In the genomic region with DNA sequence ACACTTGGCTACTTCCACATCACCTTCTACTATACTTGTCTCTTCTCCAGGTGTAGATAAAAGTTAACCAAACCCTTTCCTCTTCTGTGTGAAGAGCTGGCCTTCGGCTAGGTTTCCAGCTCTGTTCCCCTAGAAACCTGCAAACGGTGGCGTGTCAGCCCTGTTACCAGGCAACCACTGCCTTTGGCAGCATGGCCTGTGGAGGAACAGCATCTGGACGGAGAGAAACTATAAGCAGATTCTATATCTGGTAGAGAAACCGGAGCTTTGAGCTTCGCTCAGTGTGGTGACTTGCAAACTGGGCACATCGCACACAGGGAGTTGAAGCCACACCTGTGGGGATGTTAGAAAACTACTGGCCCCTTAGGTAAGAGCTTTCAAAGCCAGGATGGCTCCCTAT, we compare ENCODE assay signal across 14 cellular contexts. TPM values are rescaled to one million over a fixed set of nuclear protein-coding genes. Genes with fewer than 3 reads are reported as not detected.
DNase-seq lines count a peak whose midpoint lies in the region; ATAC-seq and TF ChIP-seq lines count a peak whose summit lies in the region.
"Had no signal": no experiment of that assay in that cellular context is flagged by ENCODE, and none has a peak within 500 bp of the region (broad histone marks: within the 10 kb centered on the region; RNA-seq: fewer than 3 reads in every experiment).

No MANE protein-coding gene starts in this region.

- H3K27ac Mint-ChIP-seq in glutamatergic neuron (ENCODE audit: unreplicated experiment): no peak overlapping the region

- TF ChIP-seq CTCF in glutamatergic neuron (IDR thresholded peaks at IDR 0.05; ENCODE audit: partially characterized antibody, unreplicated experiment): no peak

- peaks cover 4% of the 10 kb centered on the region for H3K27me3 Mint-ChIP-seq in glutamatergic neuron (ENCODE audit: unreplicated experiment)

- H3K4me1 Mint-ChIP-seq in glutamatergic neuron (ENCODE audit: low read depth, unreplicated experiment): peaks cover 7% of the 10 kb centered on the region

- peak; percentile 22 for ATAC-seq in Right ventricle myocardium superior (ENCODE audit: poor library complexity)
- ATAC-seq in Right ventricle myocardium inferior: no peak
- no peak for ATAC-seq in HG02642 (IDR thresholded peaks at IDR 0.05; ENCODE audit: poor library complexity, unreplicated experiment)
- no peak for ATAC-seq in GM19035 (IDR thresholded peaks at IDR 0.05; ENCODE audit: unreplicated experiment)
- ATAC-seq: gastrocnemius medialis, left colon had no signal

- H3K9me3 Mint-ChIP-seq in glutamatergic neuron (ENCODE audit: unreplicated experiment): no peaks in the 10 kb centered on the region

- no peak for DNase-seq in Right ventricle myocardium superior
- no peak for DNase-seq in Right ventricle myocardium inferior (ENCODE audit: missing footprints)
- peak; percentile 21 for DNase-seq in RPMI8226
- DNase-seq in glutamatergic neuron: peak; percentile 49
- DNase-seq in superior temporal gyrus (ENCODE audit: extremely low spot score): peak; percentile 74
- no peak for DNase-seq in effector CD4-positive, alpha-beta T cell
- DNase-seq: activated CD8-positive, alpha-beta memory T cell treated with anti-CD3 and anti-CD28 coated beads, Interleukin-2, amount 50 U/mL, for 48 hours; gastrocnemius medialis; left colon; NCI-H526 treated with DMSO at 0.1 percent for 48 hours; uterus had no signal

- H3K4me3 Mint-ChIP-seq in glutamatergic neuron (ENCODE audit: unreplicated experiment): no peak overlapping the region

- intact Hi-C loops in Right ventricle myocardium superior (cut with DNase I): no loop called here
- intact Hi-C loops in Right ventricle myocardium inferior (cut with DNase I): no loop called here

- H3K36me3 Mint-ChIP-seq in glutamatergic neuron (ENCODE audit: unreplicated experiment): no peaks in the 10 kb centered on the region

RNA-seq across cellular contexts. Expression of a gene that starts 35.9 kb away (rescaled TPM):
- total RNA-seq in Right ventricle myocardium superior (58.0 TPM), Right ventricle myocardium inferior (55.2 TPM), glutamatergic neuron (ENCODE audit: unreplicated experiment) (20.5 TPM)

RNA-seq across cellular contexts. Expression of a gene that starts 42.1 kb away (rescaled TPM):
- total RNA-seq in Right ventricle myocardium superior (38.5 TPM), Right ventricle myocardium inferior (41.2 TPM), glutamatergic neuron (ENCODE audit: unreplicated experiment) (16.9 TPM)
- total RNA-seq: SJSA1 had no signal

Comparison
In these comparisons a context has a peak if more than half of its experiments do, and no peak if none do; other contexts are left out.
1. DNase-seq: peak in RPMI8226 (single experiment), glutamatergic neuron (single experiment) and superior temporal gyrus (single experiment); none in Right ventricle myocardium superior (single experiment), Right ventricle myocardium inferior (single experiment) and effector CD4-positive, alpha-beta T cell (single experiment).